In the genomic region with DNA sequence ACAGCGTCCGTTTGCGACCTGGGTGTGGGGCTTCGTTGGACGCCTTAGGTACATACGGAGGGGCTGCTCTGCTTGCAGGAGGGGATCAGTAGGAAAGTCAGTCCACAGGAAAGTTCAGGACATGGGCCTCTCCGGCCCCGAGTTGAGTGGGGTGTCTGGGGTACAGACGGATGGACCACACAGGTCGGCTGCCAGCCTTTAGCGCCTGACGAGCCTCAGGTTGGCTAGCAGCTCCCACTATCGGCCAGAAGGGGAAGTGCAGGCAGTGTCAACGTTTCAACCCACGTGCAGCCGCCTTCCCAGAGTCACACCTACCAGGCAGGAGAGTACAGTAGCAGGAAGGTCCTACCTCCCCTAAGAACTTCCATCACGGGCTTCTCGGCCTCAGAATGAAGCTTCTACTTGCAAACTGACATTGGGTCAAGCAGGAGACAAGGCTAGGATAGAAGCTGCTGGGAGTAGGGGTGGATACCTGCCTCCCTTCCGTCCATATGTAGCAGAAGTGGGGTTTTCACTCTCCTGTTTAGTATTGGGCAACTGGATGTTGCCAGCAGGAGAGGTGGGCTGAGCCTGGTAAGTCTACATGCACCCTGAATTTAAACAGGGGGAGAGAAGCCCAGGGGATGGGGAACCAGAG, we compare ENCODE assay signal across 8 cellular contexts. TPM values are rescaled to one million over a fixed set of nuclear protein-coding genes. Genes with fewer than 3 reads are reported as not detected.
A peak's percentile ranks its signal among the peaks of the same experiment; 100 is the strongest.
DNase-seq lines count a peak whose midpoint lies in the region; ATAC-seq and TF ChIP-seq lines count a peak whose summit lies in the region.

No MANE protein-coding gene starts in this region.

- peaks cover 0 to 61% (median 26%) of the 10 kb centered on the region in 45 donors for H3K27me3 ChIP-seq in dorsolateral prefrontal cortex

- peak; percentile 71 for ATAC-seq in HG02852 (IDR thresholded peaks at IDR 0.05; ENCODE audit: unreplicated experiment)

- no peak overlapping the region for H3K27ac ChIP-seq in dorsolateral prefrontal cortex

- peak overlapping the region in 10 of 59 donors; percentile 9 to 46 (median 20) for H3K4me3 ChIP-seq in dorsolateral prefrontal cortex

- intact Hi-C loops in dorsolateral prefrontal cortex (cut with DNase I): loop anchor here in 1 of 2 donors (1.0 kb wide), 1 partner anchor 130 kb away; no protein-coding TSS in a partner anchor

- peak; percentile 51 to 96 (median 90) for TF ChIP-seq CTCF in dorsolateral prefrontal cortex (IDR thresholded peaks at IDR 0.05 in 54 of 56, conservative IDR thresholded peaks at IDR 0.05 in 2 of 56; ENCODE audit: low read depth in 1 of 56, partially characterized antibody in 56 of 56)

- DNase-seq in DMS153 (lab: John Stamatoyannopoulos, UW) (peak; percentile 0), DMS153 treated with DMSO at 0.1 percent for 48 hours (lab: John Stamatoyannopoulos, UW; ENCODE audit: unreplicated experiment) (no peak), NCI-H2171 (lab: John Stamatoyannopoulos, UW) (peak; percentile 24), dorsolateral prefrontal cortex (peak in 7 of 10 donors; percentile 28 to 73 (median 47)), lung microvascular endothelial cell (ENCODE audit: low read depth in 2 of 2) (peak; percentile 72 to 83)
- peak; percentile 66 for DNase-seq in activated CD4-positive, alpha-beta T cell treated with anti-CD3 and anti-CD28 coated beads, Interleukin-2, amount 50 U/mL, for 1 hour
- peak; percentile 36 to 39 for DNase-seq in stimulated activated CD8-positive, alpha-beta memory T cell treated with anti-CD3 and anti-CD28 coated beads, Interleukin-15, amount 100 ng/mL, for 48 hours (ENCODE audit: low read depth in 2 of 2)

RNA-seq across cellular contexts. Expression of gene SCN5A, which starts 1.8 kb away (rescaled TPM):
- total RNA-seq in dorsolateral prefrontal cortex (1 to 10 TPM in 99 of 120 experiments, under 1 TPM in 21; 0.21 to 6.8 (median 1.8) TPM), lung microvascular endothelial cell (5.9 and 14.9 TPM in 2 replicates)
